In genomic region chr2:20687260-20687772, GRCh38 we compare ENCODE assay signal across 31 cellular contexts. TPM values are rescaled to one million over a fixed set of nuclear protein-coding genes. Genes with fewer than 3 reads are reported as not detected.
"Had no signal": no experiment of that assay in that cellular context is flagged by ENCODE, and none has a peak within 500 bp of the region (broad histone marks: within the 10 kb centered on the region; RNA-seq: fewer than 3 reads in every experiment).

No MANE protein-coding gene starts in this region.

- H3K9ac ChIP-seq: neural progenitor cell, parathyroid adenoma had no signal

- H3K9me3 ChIP-seq: mucosa of descending colon, prostate gland, right atrium auricular region, thoracic aorta, tibial nerve, upper lobe of left lung had no signal

- H3K9me3 Mint-ChIP-seq: effector memory CD8-positive, alpha-beta T cell; memory B cell; natural killer cell treated with Interleukin-12 subunit alpha and Interleukin-12 subunit beta and Interleukin-15 and Interleukin-18, amount 100 ng/mL, for 72 hours; neural progenitor cell; stimulated activated effector memory CD8-positive, alpha-beta T cell treated with anti-CD3 and anti-CD28 coated beads, Interleukin-12 subunit alpha, Interleukin-12 subunit beta, amount 100 ng/mL, for 72 hours had no signal

- H3K4me1 ChIP-seq: neural progenitor cell, parathyroid adenoma, prostate gland, right atrium auricular region, sigmoid colon, tibial nerve, upper lobe of left lung had no signal

- H3K4me2 ChIP-seq: neural progenitor cell had no signal

- H3K27ac Mint-ChIP-seq: effector memory CD8-positive, alpha-beta T cell; memory B cell; mesothelial cell of epicardium; natural killer cell treated with Interleukin-12 subunit alpha and Interleukin-12 subunit beta and Interleukin-15 and Interleukin-18, amount 100 ng/mL, for 72 hours; neural progenitor cell; stimulated activated effector memory CD8-positive, alpha-beta T cell treated with anti-CD3 and anti-CD28 coated beads, Interleukin-12 subunit alpha, Interleukin-12 subunit beta, amount 100 ng/mL, for 72 hours had no signal

- ATAC-seq: effector memory CD8-positive, alpha-beta T cell; heart right ventricle; left colon; left ventricle myocardium superior; mucosa of descending colon; natural killer cell treated with Interleukin-12 subunit alpha and Interleukin-12 subunit beta and Interleukin-15 and Interleukin-18, amount 100 ng/mL, for 72 hours; stimulated activated effector memory CD8-positive, alpha-beta T cell treated with anti-CD3 and anti-CD28 coated beads, Interleukin-12 subunit alpha, Interleukin-12 subunit beta, amount 100 ng/mL, for 72 hours; stimulated activated naive CD8-positive, alpha-beta T cell treated with anti-CD3 and anti-CD28 coated beads, Interleukin-15, Interleukin-2, amounts not matched to agents 100 U/mL and 50 U/mL, for 24 hours had no signal

- H2AFZ ChIP-seq: neural progenitor cell, parathyroid adenoma had no signal

- H3K27me3 ChIP-seq: heart right ventricle, neural progenitor cell, right atrium auricular region, sigmoid colon, tibial nerve, upper lobe of left lung had no signal

- DNase-seq: cerebellar nuclear complex; cortex of kidney; effector memory CD8-positive, alpha-beta T cell; erythroblast; foreskin melanocyte; glutamatergic neuron; heart right ventricle; hippocampal formation; left colon; left ventricle myocardium superior; mucosa of descending colon; naive B cell; sigmoid colon; stimulated activated CD4-positive, alpha-beta T cell treated with anti-CD3 and anti-CD28 coated beads, Interleukin-2, amount 100 ng/mL, for 24 hours; stimulated activated CD4-positive, alpha-beta T cell treated with anti-CD3 and anti-CD28 coated beads, Interleukin-4, amount 100 ng/mL, for 24 hours; stimulated activated naive CD8-positive, alpha-beta T cell treated with anti-CD3 and anti-CD28 coated beads, Interleukin-15, Interleukin-2, amounts not matched to agents 100 U/mL and 50 U/mL, for 24 hours; substantia nigra; upper lobe of left lung had no signal

- H3K4me1 Mint-ChIP-seq: mesothelial cell of epicardium; naive B cell; stimulated activated effector memory CD8-positive, alpha-beta T cell treated with anti-CD3 and anti-CD28 coated beads, Interleukin-12 subunit alpha, Interleukin-12 subunit beta, amount 100 ng/mL, for 72 hours had no signal

- H3K36me3 ChIP-seq: neural progenitor cell, prostate gland, right atrium auricular region had no signal

- H3K27me3 Mint-ChIP-seq: effector memory CD8-positive, alpha-beta T cell; memory B cell; naive B cell; natural killer cell treated with Interleukin-12 subunit alpha and Interleukin-12 subunit beta and Interleukin-15 and Interleukin-18, amount 100 ng/mL, for 72 hours had no signal

- H3K4me3 Mint-ChIP-seq: effector memory CD8-positive, alpha-beta T cell; memory B cell; mesothelial cell of epicardium; naive B cell; natural killer cell treated with Interleukin-12 subunit alpha and Interleukin-12 subunit beta and Interleukin-15 and Interleukin-18, amount 100 ng/mL, for 72 hours; neural progenitor cell; stimulated activated effector memory CD8-positive, alpha-beta T cell treated with anti-CD3 and anti-CD28 coated beads, Interleukin-12 subunit alpha, Interleukin-12 subunit beta, amount 100 ng/mL, for 72 hours had no signal

- H3K4me3 ChIP-seq: heart right ventricle, lung, mucosa of descending colon, neural progenitor cell, prostate gland, right atrium auricular region, sigmoid colon, thoracic aorta, tibial nerve, upper lobe of left lung had no signal

- H3K27ac ChIP-seq: heart right ventricle, neural progenitor cell, parathyroid adenoma, prostate gland, right atrium auricular region, sigmoid colon, thoracic aorta, tibial nerve, upper lobe of left lung had no signal

RNA-seq across cellular contexts. Expression of gene GDF7, which starts 20.4 kb away (rescaled TPM):
- total RNA-seq: osteoblast had no signal
- polyA plus RNA-seq: fibroblast of lung had no signal
